In genomic region chr4:118343501-118343900, GRCh38 we compare ENCODE assay signal across 36 cellular contexts. TPM values are rescaled to one million over a fixed set of nuclear protein-coding genes. Genes with fewer than 3 reads are reported as not detected.
"Had no signal": no experiment of that assay in that cellular context is flagged by ENCODE, and none has a peak within 500 bp of the region (broad histone marks: within the 10 kb centered on the region; RNA-seq: fewer than 3 reads in every experiment).

No MANE protein-coding gene starts in this region.

- H3K36me3 Mint-ChIP-seq: activated CD4-positive, alpha-beta memory T cell treated with anti-CD3 and anti-CD28 coated beads for 36 hours; activated naive CD4-positive, alpha-beta T cell treated with anti-CD3 and anti-CD28 coated beads, Interleukin-2, amount 50 U/mL, for 72 hours; activated naive CD8-positive, alpha-beta T cell treated with anti-CD3 and anti-CD28 coated beads for 36 hours had no signal

- H3K9me3 ChIP-seq: adrenal gland, body of pancreas, breast epithelium had no signal

- H3K9me3 Mint-ChIP-seq: activated B cell treated with CpG ODN at 0.5 μM for 24 hours; activated CD4-positive, alpha-beta memory T cell treated with anti-CD3 and anti-CD28 coated beads for 36 hours; activated CD4-positive, alpha-beta T cell treated with anti-CD3 and anti-CD28 coated beads, Interleukin-2, amount 10 ng/mL, durations not matched to agents 24 days and 14 days; activated CD8-positive, alpha-beta T cell treated with anti-CD3 and anti-CD28 coated beads for 36 hours; activated naive CD4-positive, alpha-beta T cell treated with anti-CD3 and anti-CD28 coated beads for 36 hours; activated naive CD4-positive, alpha-beta T cell treated with anti-CD3 and anti-CD28 coated beads, Interleukin-2, amount 50 U/mL, for 72 hours; activated naive CD8-positive, alpha-beta T cell treated with anti-CD3 and anti-CD28 coated beads for 36 hours; activated T-cell treated with anti-CD3 and anti-CD28 coated beads, Interleukin-2, amount 50 U/mL, for 4 hours; activated T-cell treated with anti-CD3 and anti-CD28 coated beads, Interleukin-2, amount 50 U/mL, for 72 hours; activated T-helper 1 cell treated with anti-CD3 and anti-CD28 coated beads, Interleukin-12 subunit alpha, Interleukin-12 subunit beta, Interleukin-2, Interleukin-4 antibody, amounts not matched to agents 30 ng/mL and 10 ng/mL and 1 ng/mL, durations not matched to agents 14 hours and 24 hours and 36 hours; activated T-helper 17 cell treated with anti-CD3 and anti-CD28 coated beads, Interleukin-2, amount 50 U/mL, for 72 hours; T-helper 1 cell treated with Interleukin-12 subunit alpha and Interleukin-12 subunit beta and Interleukin-4 antibody, amounts not matched to agents 30 μg/mL and 1 μg/mL, for 36 hours; T-helper 2 cell treated with Interferon-gamma antibody and Interleukin-4, amounts not matched to agents 5 μg/mL and 100 μg/mL, for 36 hours had no signal

- DNase-seq: activated B cell treated with CpG ODN at 0.5 μM for 24 hours; activated CD4-positive, alpha-beta memory T cell treated with anti-CD3 and anti-CD28 coated beads for 36 hours; activated CD4-positive, alpha-beta T cell treated with anti-CD3 and anti-CD28 coated beads for 4 hours; activated CD4-positive, alpha-beta T cell treated with anti-CD3 and anti-CD28 coated beads, Interleukin-2, amount 10 ng/mL, durations not matched to agents 24 days and 14 days; activated CD4-positive, alpha-beta T cell treated with anti-CD3 and anti-CD28 coated beads, Interleukin-2, amount 50 U/mL, for 1 hour; activated CD4-positive, alpha-beta T cell treated with anti-CD3 and anti-CD28 coated beads, Interleukin-2, amount 50 U/mL, for 4 hours; activated CD4-positive, CD25-positive, alpha-beta regulatory T cell treated with anti-CD3 and anti-CD28 coated beads, Interleukin-2, amount 50 U/mL, for 72 hours; activated CD8-positive, alpha-beta memory T cell treated with anti-CD3 and anti-CD28 coated beads, Interleukin-2, amount 50 U/mL, for 4 hours; activated CD8-positive, alpha-beta T cell treated with anti-CD3 and anti-CD28 coated beads for 36 hours; activated effector memory CD4-positive, alpha-beta T cell treated with anti-CD3 and anti-CD28 coated beads, Interleukin-2, amount 50 U/mL, for 16 hours; activated gamma-delta T cell treated with Interleukin-2 at 50 U/mL for 16 hours; activated naive CD4-positive, alpha-beta T cell; activated naive CD4-positive, alpha-beta T cell treated with anti-CD3 and anti-CD28 coated beads for 36 hours; activated naive CD4-positive, alpha-beta T cell treated with anti-CD3 and anti-CD28 coated beads, Interleukin-2, amount 50 U/mL, for 16 hours; activated naive CD8-positive, alpha-beta T cell treated with anti-CD3 and anti-CD28 coated beads for 36 hours; activated T-cell treated with anti-CD3 and anti-CD28 coated beads for 4 hours; activated T-cell treated with anti-CD3 and anti-CD28 coated beads, Interleukin-2, amount 50 U/mL, for 1 hour; activated T-cell treated with anti-CD3 and anti-CD28 coated beads, Interleukin-2, amount 50 U/mL, for 4 hours; activated T-cell treated with anti-CD3 and anti-CD28 coated beads, Interleukin-2, amount 50 U/mL, for 72 hours; adrenal gland; amniotic stem cell; aorta; body of pancreas; brain microvascular endothelial cell; central memory CD4-positive, alpha-beta T cell; T-helper 1 cell; T-helper 2 cell; T-helper 9 cell had no signal

- H3K36me3 ChIP-seq: adrenal gland, brain microvascular endothelial cell, breast epithelium had no signal

- H3K27ac Mint-ChIP-seq: activated B cell treated with CpG ODN at 0.5 μM for 24 hours; activated CD4-positive, alpha-beta memory T cell treated with anti-CD3 and anti-CD28 coated beads for 36 hours; activated CD4-positive, alpha-beta T cell treated with anti-CD3 and anti-CD28 coated beads, Interleukin-2, amount 10 ng/mL, durations not matched to agents 24 days and 14 days; activated CD8-positive, alpha-beta T cell treated with anti-CD3 and anti-CD28 coated beads for 36 hours; activated naive CD4-positive, alpha-beta T cell treated with anti-CD3 and anti-CD28 coated beads for 36 hours; activated naive CD4-positive, alpha-beta T cell treated with anti-CD3 and anti-CD28 coated beads, Interleukin-2, amount 50 U/mL, for 72 hours; activated naive CD8-positive, alpha-beta T cell treated with anti-CD3 and anti-CD28 coated beads for 36 hours; activated T-cell treated with anti-CD3 and anti-CD28 coated beads, Interleukin-2, amount 50 U/mL, for 72 hours; activated T-helper 1 cell treated with anti-CD3 and anti-CD28 coated beads, Interleukin-12 subunit alpha, Interleukin-12 subunit beta, Interleukin-2, Interleukin-4 antibody, amounts not matched to agents 30 ng/mL and 10 ng/mL and 1 ng/mL, durations not matched to agents 14 hours and 24 hours and 36 hours; activated T-helper 17 cell treated with anti-CD3 and anti-CD28 coated beads, Interleukin-2, amount 50 U/mL, for 72 hours; T-helper 1 cell treated with Interleukin-12 subunit alpha and Interleukin-12 subunit beta and Interleukin-4 antibody, amounts not matched to agents 30 μg/mL and 1 μg/mL, for 36 hours; T-helper 2 cell treated with Interferon-gamma antibody and Interleukin-4, amounts not matched to agents 5 μg/mL and 100 μg/mL, for 36 hours had no signal

- H3K27me3 ChIP-seq: body of pancreas, brain microvascular endothelial cell, breast epithelium had no signal

- H3K27ac ChIP-seq: adrenal gland, brain microvascular endothelial cell, breast epithelium, VCaP had no signal

- H3K4me3 Mint-ChIP-seq: activated B cell treated with CpG ODN at 0.5 μM for 24 hours; activated CD4-positive, alpha-beta memory T cell treated with anti-CD3 and anti-CD28 coated beads for 36 hours; activated CD4-positive, alpha-beta T cell treated with anti-CD3 and anti-CD28 coated beads, Interleukin-2, amount 10 ng/mL, durations not matched to agents 24 days and 14 days; activated CD8-positive, alpha-beta T cell treated with anti-CD3 and anti-CD28 coated beads for 36 hours; activated naive CD4-positive, alpha-beta T cell treated with anti-CD3 and anti-CD28 coated beads for 36 hours; activated naive CD8-positive, alpha-beta T cell treated with anti-CD3 and anti-CD28 coated beads for 36 hours; activated T-cell treated with anti-CD3 and anti-CD28 coated beads, Interleukin-2, amount 50 U/mL, for 4 hours; activated T-cell treated with anti-CD3 and anti-CD28 coated beads, Interleukin-2, amount 50 U/mL, for 72 hours; activated T-helper 1 cell treated with anti-CD3 and anti-CD28 coated beads, Interleukin-12 subunit alpha, Interleukin-12 subunit beta, Interleukin-2, Interleukin-4 antibody, amounts not matched to agents 30 ng/mL and 10 ng/mL and 1 ng/mL, durations not matched to agents 14 hours and 24 hours and 36 hours; activated T-helper 17 cell treated with anti-CD3 and anti-CD28 coated beads, Interleukin-2, amount 50 U/mL, for 72 hours; T-helper 1 cell treated with Interleukin-12 subunit alpha and Interleukin-12 subunit beta and Interleukin-4 antibody, amounts not matched to agents 30 μg/mL and 1 μg/mL, for 36 hours; T-helper 2 cell treated with Interferon-gamma antibody and Interleukin-4, amounts not matched to agents 5 μg/mL and 100 μg/mL, for 36 hours had no signal

- H3K4me1 ChIP-seq: adrenal gland, breast epithelium had no signal

- ATAC-seq: activated CD8-positive, alpha-beta T cell treated with anti-CD3 and anti-CD28 coated beads for 36 hours; activated naive CD4-positive, alpha-beta T cell treated with anti-CD3 and anti-CD28 coated beads, Interleukin-2, amount 50 U/mL, for 72 hours; activated T-cell treated with anti-CD3 and anti-CD28 coated beads, Interleukin-2, amount 50 U/mL, for 4 hours; activated T-cell treated with anti-CD3 and anti-CD28 coated beads, Interleukin-2, amount 50 U/mL, for 72 hours; activated T-helper 17 cell treated with anti-CD3 and anti-CD28 coated beads, Interleukin-2, amount 50 U/mL, for 72 hours; body of pancreas had no signal

- H3K4me3 ChIP-seq: adrenal gland, body of pancreas, breast epithelium had no signal

- H3K4me1 Mint-ChIP-seq: activated B cell treated with CpG ODN at 0.5 μM for 24 hours; activated CD4-positive, alpha-beta T cell treated with anti-CD3 and anti-CD28 coated beads, Interleukin-2, amount 10 ng/mL, durations not matched to agents 24 days and 14 days; activated naive CD8-positive, alpha-beta T cell treated with anti-CD3 and anti-CD28 coated beads for 36 hours; activated T-helper 17 cell treated with anti-CD3 and anti-CD28 coated beads, Interleukin-2, amount 50 U/mL, for 72 hours had no signal

RNA-seq across cellular contexts. Expression of gene PRSS12, which starts 9.3 kb away (rescaled TPM):
- total RNA-seq: activated B cell treated with CpG ODN at 0.5 μM for 24 hours; activated CD4-positive, alpha-beta memory T cell treated with anti-CD3 and anti-CD28 coated beads for 36 hours; activated CD4-positive, alpha-beta T cell treated with anti-CD3 and anti-CD28 coated beads, Interleukin-2, amount 10 ng/mL, durations not matched to agents 24 days and 14 days; activated CD8-positive, alpha-beta memory T cell treated with anti-CD3 and anti-CD28 coated beads for 36 hours; activated CD8-positive, alpha-beta T cell treated with anti-CD3 and anti-CD28 coated beads for 36 hours; activated naive CD4-positive, alpha-beta T cell treated with anti-CD3 and anti-CD28 coated beads for 36 hours; activated naive CD8-positive, alpha-beta T cell treated with anti-CD3 and anti-CD28 coated beads for 36 hours; activated T-helper 1 cell treated with anti-CD3 and anti-CD28 coated beads, Interleukin-12 subunit alpha, Interleukin-12 subunit beta, Interleukin-2, Interleukin-4 antibody, amounts not matched to agents 30 ng/mL and 10 ng/mL and 1 ng/mL, durations not matched to agents 14 hours and 24 hours and 36 hours; activated T-helper 17 cell treated with anti-CD3 and anti-CD28 coated beads, Interleukin-2, amount 50 U/mL, for 72 hours had no signal
